ENCODE assay signal across 1 cellular context in the genomic region with DNA sequence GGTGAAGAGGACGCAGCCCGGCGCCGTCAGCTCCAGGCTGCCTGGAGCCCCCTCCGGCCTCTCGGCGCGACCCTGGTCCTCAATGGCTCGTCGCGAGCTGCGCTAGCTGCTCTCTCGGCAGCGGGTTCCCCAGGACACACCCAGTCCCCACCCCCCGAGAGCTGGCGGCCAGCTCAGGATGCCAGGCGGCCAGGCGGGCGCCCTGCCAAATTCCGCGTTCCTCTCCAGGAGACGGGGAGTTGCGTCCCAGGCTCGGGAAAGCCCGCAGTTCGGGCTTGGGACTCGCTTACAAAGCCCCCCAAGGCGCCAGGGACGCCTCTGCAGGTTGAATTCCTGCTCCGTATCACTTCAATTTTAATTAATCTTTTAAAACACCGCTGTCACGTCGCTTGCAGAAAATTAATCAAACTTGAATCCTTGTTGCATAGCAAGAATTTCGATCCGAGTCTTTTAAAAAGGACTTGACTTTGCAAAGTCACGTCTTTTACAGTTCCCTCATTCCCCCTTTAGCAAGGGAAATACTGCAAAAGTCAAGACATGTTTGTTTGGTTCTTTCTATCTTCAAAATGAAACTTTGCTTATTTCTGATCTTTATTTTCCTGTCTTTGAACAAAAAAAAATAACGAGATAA.
A peak's percentile ranks its signal among the peaks of the same experiment; 100 is the strongest.
TF ChIP-seq lines count a peak whose summit lies in the region.

No MANE protein-coding gene starts in this region.

TF ChIP-seq in GM12878, 131 proteins besides CTCF, POLR2A, EP300 and RAD21:
- TF ChIP-seq BMI1 (IDR thresholded peaks at IDR 0.05; ENCODE audit: borderline replicate concordance) = peak; percentile 67
- TF ChIP-seq, protein P1, sequence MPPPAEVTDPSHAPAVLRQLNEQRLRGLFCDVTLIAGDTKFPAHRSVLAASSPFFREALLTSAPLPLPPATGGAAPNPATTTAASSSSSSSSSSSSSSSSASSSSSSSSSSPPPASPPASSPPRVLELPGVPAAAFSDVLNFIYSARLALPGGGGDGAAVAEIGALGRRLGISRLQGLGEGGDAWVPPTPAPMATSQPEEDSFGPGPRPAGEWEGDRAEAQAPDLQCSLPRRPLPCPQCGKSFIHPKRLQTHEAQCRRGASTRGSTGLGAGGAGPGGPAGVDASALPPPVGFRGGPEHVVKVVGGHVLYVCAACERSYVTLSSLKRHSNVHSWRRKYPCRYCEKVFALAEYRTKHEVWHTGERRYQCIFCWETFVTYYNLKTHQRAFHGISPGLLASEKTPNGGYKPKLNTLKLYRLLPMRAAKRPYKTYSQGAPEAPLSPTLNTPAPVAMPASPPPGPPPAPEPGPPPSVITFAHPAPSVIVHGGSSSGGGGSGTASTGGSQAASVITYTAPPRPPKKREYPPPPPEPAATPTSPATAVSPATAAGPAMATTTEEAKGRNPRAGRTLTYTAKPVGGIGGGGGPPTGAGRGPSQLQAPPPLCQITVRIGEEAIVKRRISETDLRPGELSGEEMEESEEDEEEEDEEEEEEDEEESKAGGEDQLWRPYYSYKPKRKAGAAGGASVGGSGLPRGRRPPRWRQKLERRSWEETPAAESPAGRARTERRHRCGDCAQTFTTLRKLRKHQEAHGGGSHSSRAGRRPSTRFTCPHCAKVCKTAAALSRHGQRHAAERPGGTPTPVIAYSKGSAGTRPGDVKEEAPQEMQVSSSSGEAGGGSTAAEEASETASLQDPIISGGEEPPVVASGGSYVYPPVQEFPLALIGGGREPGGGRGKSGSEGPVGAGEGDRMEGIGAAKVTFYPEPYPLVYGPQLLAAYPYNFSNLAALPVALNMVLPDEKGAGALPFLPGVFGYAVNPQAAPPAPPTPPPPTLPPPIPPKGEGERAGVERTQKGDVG (CRISPR knock-in tag; IDR thresholded peaks at IDR 0.05) = no peak
